2 cellular contexts compared by ENCODE assay signal in genomic region chr11:67083786-67084366, GRCh38.
TF ChIP-seq lines count a peak whose summit lies in the region.

No MANE protein-coding gene starts in this region.

TF ChIP-seq in IMR-90, 13 proteins besides CTCF, POLR2A, EP300 and RAD21:
- TF ChIP-seq FOS (IDR thresholded peaks at IDR 0.05; ENCODE audit: low read depth, low read length): no peak
- no peak for TF ChIP-seq USF2 (IDR thresholded peaks at IDR 0.05; ENCODE audit: low read depth, low read length)

TF ChIP-seq in H1, 55 proteins besides CTCF, POLR2A, EP300 and RAD21:
- TF ChIP-seq KDM4A (IDR thresholded peaks at IDR 0.05; ENCODE audit: low read depth, low read length, severe bottlenecking) (no peak), CBX5 (IDR thresholded peaks at IDR 0.05; ENCODE audit: low read depth, low read length) (no peak), HDAC6 (IDR thresholded peaks at IDR 0.05; ENCODE audit: low read depth, low read length) (no peak), ZNF274 (IDR thresholded peaks at IDR 0.05; ENCODE audit: borderline replicate concordance, extremely low read depth, low read length) (no peak), TBP (IDR thresholded peaks at IDR 0.05; ENCODE audit: low read depth, low read length) (no peak), SRF (IDR thresholded peaks at IDR 0.05; ENCODE audit: low read depth, low read length) (no peak), NRF1 (IDR thresholded peaks at IDR 0.05; ENCODE audit: low read depth, low read length) (no peak)
